1 cellular context compared by ENCODE assay signal in the genomic region with DNA sequence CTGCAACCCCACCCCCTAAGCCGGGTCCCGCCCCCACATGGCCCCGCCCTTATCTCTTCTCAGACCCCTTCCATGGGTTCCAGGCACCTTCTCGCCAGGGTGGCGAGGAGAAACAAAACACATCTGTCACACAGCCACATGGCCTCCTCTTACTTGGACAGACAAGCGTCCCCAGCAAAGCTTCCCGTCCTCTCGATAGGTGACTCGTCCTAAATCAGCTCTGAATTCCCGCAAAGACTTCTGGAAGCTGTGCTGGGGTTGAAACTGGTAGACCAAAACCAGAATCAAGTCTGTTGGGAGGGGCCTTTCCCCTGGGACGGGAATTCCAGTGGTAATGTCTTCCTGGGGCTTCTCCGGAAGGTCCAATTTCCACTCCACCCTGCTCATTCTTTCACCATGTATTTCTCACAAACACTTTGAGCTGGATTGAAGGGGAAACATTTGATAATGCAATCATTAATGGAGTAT.
TF ChIP-seq lines count a peak whose summit lies in the region.

No MANE protein-coding gene starts in this region.

TF ChIP-seq in H1, 55 proteins besides CTCF, POLR2A, EP300 and RAD21 (continued from another document):
- TF ChIP-seq POU5F1 (IDR thresholded peaks at IDR 0.05; ENCODE audit: low read depth, low read length), result no peak
- 0 out of 2 replicates have a peak, but pooled peaks have one; percentile 23 for TF ChIP-seq SP4 (IDR thresholded peaks at IDR 0.05; ENCODE audit: low read length)
- TF ChIP-seq POLR2AphosphoS5 (IDR thresholded peaks at IDR 0.05; ENCODE audit: low read depth, low read length), result 0 out of 2 replicates have a peak, but pooled peaks have one; percentile 6
- no peak for TF ChIP-seq SUZ12 (IDR thresholded peaks at IDR 0.05; ENCODE audit: low read length)
- peak; percentile 13 for TF ChIP-seq KDM4A (IDR thresholded peaks at IDR 0.05; ENCODE audit: low read depth, low read length, severe bottlenecking)
- peak; percentile 71 for TF ChIP-seq SAP30 (IDR thresholded peaks at IDR 0.05; ENCODE audit: insufficient read depth, insufficient replicate concordance, low read length)
- TF ChIP-seq, protein P1, sequence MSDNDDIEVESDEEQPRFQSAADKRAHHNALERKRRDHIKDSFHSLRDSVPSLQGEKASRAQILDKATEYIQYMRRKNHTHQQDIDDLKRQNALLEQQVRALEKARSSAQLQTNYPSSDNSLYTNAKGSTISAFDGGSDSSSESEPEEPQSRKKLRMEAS (IDR thresholded peaks at IDR 0.05), result peak; percentile 61
- TF ChIP-seq SIN3A (conservative IDR thresholded peaks at IDR 0.05 in 1 of 2, IDR thresholded peaks at IDR 0.05 in 1 of 2; ENCODE audit: low read depth in 1 of 2, low read length in 2 of 2), result peak in 1 of 2 experiments; percentile 63; a peak in 1 of 4 replicates
